ENCODE assay signal across 8 cellular contexts in the genomic region with DNA sequence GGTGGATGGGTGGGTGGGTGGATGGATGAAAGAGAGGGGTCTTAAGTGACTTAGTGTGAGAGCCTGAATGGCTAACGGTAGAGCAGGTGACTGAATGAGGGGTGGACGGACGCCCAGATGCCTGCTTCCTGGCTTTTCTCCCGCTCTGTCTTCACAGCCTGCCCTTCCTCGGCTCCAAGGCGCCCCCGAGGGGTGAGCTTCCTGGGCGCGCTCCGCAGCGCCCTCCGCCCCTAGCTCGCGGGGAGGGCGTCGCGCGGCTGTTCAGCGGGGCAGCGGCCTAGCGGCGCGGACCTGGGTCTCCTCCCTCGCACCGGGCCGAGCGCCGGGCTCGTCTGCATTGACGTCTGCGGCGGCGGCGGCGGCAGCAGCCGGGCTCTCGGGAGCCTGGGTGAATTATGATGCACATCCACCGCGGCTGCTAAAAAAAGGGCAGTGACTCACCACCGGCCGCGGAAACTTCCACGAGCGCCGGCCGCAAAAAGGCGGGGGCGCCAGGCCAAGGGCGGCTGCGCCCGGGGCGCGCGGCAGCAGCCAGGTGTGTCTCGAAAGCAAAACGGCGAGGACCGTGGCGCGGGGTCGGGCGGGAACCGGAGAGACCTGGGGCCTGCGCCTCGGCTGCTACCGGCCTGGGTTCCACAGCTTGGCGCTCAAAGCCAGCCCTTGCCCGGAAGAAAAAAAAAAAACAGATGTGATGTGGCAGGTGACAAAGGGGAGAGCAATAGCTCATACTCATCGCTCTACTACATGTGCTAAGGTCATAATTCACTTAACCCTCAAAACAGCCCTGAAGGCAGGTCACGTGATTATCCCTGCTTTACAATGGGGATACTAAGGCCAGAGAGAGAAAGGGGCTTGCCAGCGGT.
DNase-seq lines count a peak whose midpoint lies in the region; ATAC-seq, FAIRE-seq and TF ChIP-seq lines count a peak whose summit lies in the region.

No MANE protein-coding gene starts in this region.

- no peaks in the 10 kb centered on the region for H3K9me3 Mint-ChIP-seq in activated naive CD8-positive, alpha-beta T cell treated with anti-CD3 and anti-CD28 coated beads for 36 hours

- intact Hi-C loops in head of caudate nucleus (cut with DNase I) (no loop called here), pancreas (cut with DNase I) (no loop called here)

- TF ChIP-seq CTCF in pancreas (IDR thresholded peaks at IDR 0.05), result no peak

- DNase-seq in COLO668 (lab: John Stamatoyannopoulos, UW; ENCODE audit: unreplicated experiment), result peak; percentile 65
- DNase-seq in SJCRH30, result peak; percentile 43 to 51
- peak; percentile 91 for DNase-seq in activated naive CD8-positive, alpha-beta T cell treated with anti-CD3 and anti-CD28 coated beads for 36 hours
- peak; percentile 14 to 89 (median 58) for DNase-seq in head of caudate nucleus
- DNase-seq in pancreas, result peak; percentile 34 to 77 (median 60)

- H3K27me3 Mint-ChIP-seq in activated naive CD8-positive, alpha-beta T cell treated with anti-CD3 and anti-CD28 coated beads for 36 hours, result peaks cover 37% of the 10 kb centered on the region

- H3K36me3 Mint-ChIP-seq in activated naive CD8-positive, alpha-beta T cell treated with anti-CD3 and anti-CD28 coated beads for 36 hours, result no peaks in the 10 kb centered on the region

- H3K4me1 Mint-ChIP-seq in activated naive CD8-positive, alpha-beta T cell treated with anti-CD3 and anti-CD28 coated beads for 36 hours, result peaks cover 12% of the 10 kb centered on the region

- FAIRE-seq in pancreas (lab: Jason Lieb, UNC), result no peak

- H3K27me3 ChIP-seq in SJCRH30 (peaks cover 6% of the 10 kb centered on the region), pancreas (no peaks in the 10 kb centered on the region), thymus (ENCODE audit: control insufficient read depth, insufficient read depth) (peaks cover 2% of the 10 kb centered on the region)

- H3K4me1 ChIP-seq in SJCRH30 (no peaks in the 10 kb centered on the region), pancreas (no peaks in the 10 kb centered on the region), thymus (ENCODE audit: control insufficient read depth, insufficient read depth, low read length) (peaks cover 4% of the 10 kb centered on the region)

- WGBS in pancreas, 2 donors, result 2% methylated on average over 69 to 71 of the region's 71 CpGs
- WGBS in thymus, result 2% methylated on average over 71 of the region's 71 CpGs

- H3K36me3 ChIP-seq in SJCRH30, result no peaks in the 10 kb centered on the region
- no peaks in the 10 kb centered on the region for H3K36me3 ChIP-seq in pancreas
- H3K36me3 ChIP-seq in thymus (ENCODE audit: control insufficient read depth, insufficient read depth), result no peaks in the 10 kb centered on the region

- H3K9me3 ChIP-seq in SJCRH30 (replicated peaks), result no peaks in the 10 kb centered on the region
- H3K9me3 ChIP-seq in pancreas, result no peaks in the 10 kb centered on the region
- H3K9me3 ChIP-seq in thymus (ENCODE audit: control insufficient read depth), result no peaks in the 10 kb centered on the region

- H3K4me3 Mint-ChIP-seq in activated naive CD8-positive, alpha-beta T cell treated with anti-CD3 and anti-CD28 coated beads for 36 hours, result no peak overlapping the region

- H3K27ac Mint-ChIP-seq in activated naive CD8-positive, alpha-beta T cell treated with anti-CD3 and anti-CD28 coated beads for 36 hours, result peak overlapping the region; percentile 74

- ATAC-seq in GM19438 (IDR thresholded peaks at IDR 0.05; ENCODE audit: low read depth, unreplicated experiment) (peak; percentile 83), HG03521 (IDR thresholded peaks at IDR 0.05; ENCODE audit: unreplicated experiment) (peak; percentile 91), pancreas (peak; percentile 73 to 94 (median 92))

- peak overlapping the region; percentile 40 for H3K4me3 ChIP-seq in SJCRH30
- H3K4me3 ChIP-seq in pancreas, result peak overlapping the region in 2 of 4 donors; percentile 26 to 43
- peak overlapping the region; percentile 25 for H3K4me3 ChIP-seq in thymus (ENCODE audit: low read length)

- H3K27ac ChIP-seq in SJCRH30 (no peak overlapping the region), pancreas (no peak overlapping the region), thymus (ENCODE audit: low read depth) (no peak overlapping the region)
